11 cellular contexts compared by ENCODE assay signal in genomic region chr11:112143597-112143996, GRCh38. TPM values are rescaled to one million over a fixed set of nuclear protein-coding genes. Genes with fewer than 3 reads are reported as not detected.
"Had no signal": no experiment of that assay in that cellular context is flagged by ENCODE, and none has a peak within 500 bp of the region (broad histone marks: within the 10 kb centered on the region; RNA-seq: fewer than 3 reads in every experiment).

No MANE protein-coding gene starts in this region.

- H3K4me3 Mint-ChIP-seq: GM23338, H9, HFFc6 had no signal

- H3K9me3 Mint-ChIP-seq: GM23338, H9 had no signal

- H3K36me3 ChIP-seq: HAP-1 had no signal

- H3K9me3 ChIP-seq: HAP-1 had no signal

- H2AFZ ChIP-seq: GM23248, GM23338 had no signal

- H3K9ac ChIP-seq: GM23248 had no signal

- H3K4me1 Mint-ChIP-seq: GM23338, H9 had no signal

- ATAC-seq: GM23338, HCT116 had no signal

- H3K4me1 ChIP-seq: HAP-1 had no signal

- H3K27ac Mint-ChIP-seq: GM23338, H9, HFFc6 had no signal

- H3K4me3 ChIP-seq: GM23248, GM23338, HAP-1 had no signal

- H3K4me2 ChIP-seq: GM23338 had no signal

- DNase-seq: GM23248, GOT3, H7, H9, HCEC 1CT, HFFc6 had no signal

- FAIRE-seq: H1, H54 had no signal

- H3K27ac ChIP-seq: GM23248 had no signal

RNA-seq across cellular contexts. Expression of gene IL18, which starts 20.3 kb away (rescaled TPM):
- total RNA-seq: H7 had no signal

RNA-seq across cellular contexts. Expression of gene TEX12, which starts 23.6 kb away (rescaled TPM):
- total RNA-seq: GM23338, H1, HFFc6 had no signal
- polyA plus RNA-seq: GM23248, H1 had no signal

RNA-seq across cellular contexts. Expression of gene BCO2, which starts 31.7 kb away (rescaled TPM):
- total RNA-seq: GM23248 had no signal
